Comparison of ENCODE assay signal across 7 cellular contexts in genomic region chr6:1436334-1437306, GRCh38. TPM values are rescaled to one million over a fixed set of nuclear protein-coding genes. Genes with fewer than 3 reads are reported as not detected.
DNase-seq lines count a peak whose midpoint lies in the region; ATAC-seq, FAIRE-seq and TF ChIP-seq lines count a peak whose summit lies in the region.

No MANE protein-coding gene starts in this region.

- no peak overlapping the region for H3K4me3 ChIP-seq in fibroblast of villous mesenchyme (ENCODE audit: low read depth, low read length)

- ATAC-seq in HG03159 (IDR thresholded peaks at IDR 0.05; ENCODE audit: unreplicated experiment) (peak; percentile 66), HG02970 (IDR thresholded peaks at IDR 0.05; ENCODE audit: low FRiP score, unreplicated experiment) (no peak)

- peak; percentile 87 for FAIRE-seq in G401.6 (lab: Jason Lieb, UNC)

- peak; percentile 75 for TF ChIP-seq CTCF in fibroblast of villous mesenchyme (IDR thresholded peaks at IDR 0.05; ENCODE audit: insufficient read depth, low read depth, low read length)

- DNase-seq in NOMO-1 treated with DMSO at 0.1 percent for 48 hours (lab: John Stamatoyannopoulos, UW; ENCODE audit: unreplicated experiment) = peak; percentile 65
- DNase-seq in activated T-cell treated with anti-CD3 and anti-CD28 coated beads for 4 hours = peak; percentile 52
- DNase-seq in fibroblast of villous mesenchyme (ENCODE audit: low read depth) = peak; percentile 72
- peak; percentile 17 for DNase-seq in non-pigmented ciliary epithelial cell (ENCODE audit: low read depth)

RNA-seq across cellular contexts. Expression of gene FOXF2, which starts 47.2 kb away (rescaled TPM):
- 0.97 TPM in 1 of 2 replicates, not detected in the other for total RNA-seq in fibroblast of villous mesenchyme

Comparison
In these comparisons a context has a peak if more than half of its experiments do, and no peak if none do; other contexts are left out.
1. DNase-seq: peak in every context shown above with its lines; median percentile 72 in fibroblast of villous mesenchyme; 65 in NOMO-1 treated with DMSO at 0.1 percent for 48 hours; 52 in activated T-cell treated with anti-CD3 and anti-CD28 coated beads for 4 hours; 17 in non-pigmented ciliary epithelial cell.